In genomic region chr5:91419571-91420537, GRCh38 we compare ENCODE assay signal across 8 cellular contexts. TPM values are rescaled to one million over a fixed set of nuclear protein-coding genes. Genes with fewer than 3 reads are reported as not detected.
DNase-seq lines count a peak whose midpoint lies in the region; ATAC-seq and TF ChIP-seq lines count a peak whose summit lies in the region.

No MANE protein-coding gene starts in this region.

- DNase-seq in ELR (ENCODE audit: low read depth) = peak; percentile 75
- DNase-seq in NCI-H748 treated with DMSO at 0.1 percent for 48 hours (lab: John Stamatoyannopoulos, UW) = peak; percentile 32
- peak; percentile 50 to 65 for DNase-seq in activated CD4-positive, alpha-beta T cell treated with anti-CD3 and anti-CD28 coated beads, Interleukin-2, amount 50 U/mL, for 24 hours (ENCODE audit: low read depth in 1 of 2, low spot score in 1 of 2)
- peak in 9 of 10 donors; percentile 22 to 62 (median 54) for DNase-seq in dorsolateral prefrontal cortex
- DNase-seq in midbrain (lab: John Stamatoyannopoulos, UW) = peak; percentile 77
- DNase-seq in stimulated activated CD8-positive, alpha-beta memory T cell treated with anti-CD3 and anti-CD28 coated beads, Interleukin-4, amount 100 ng/mL, for 24 hours (ENCODE audit: low read depth) = peak; percentile 51

- H3K4me3 ChIP-seq in dorsolateral prefrontal cortex = no peak overlapping the region

- peak; percentile 51 for ATAC-seq in HG02870 (IDR thresholded peaks at IDR 0.05; ENCODE audit: unreplicated experiment)
- no peak for ATAC-seq in stimulated activated memory B cell treated with anti-CD40 and anti-IgM and Interleukin-4, amounts not matched to agents 10 μg/mL and 1 μg/mL and 100 μg/mL, for 72 hours

- no peaks in the 10 kb centered on the region for H3K27me3 Mint-ChIP-seq in stimulated activated memory B cell treated with anti-CD40 and anti-IgM and Interleukin-4, amounts not matched to agents 10 μg/mL and 1 μg/mL and 100 μg/mL, for 72 hours

- no peaks in the 10 kb centered on the region for H3K9me3 Mint-ChIP-seq in stimulated activated memory B cell treated with anti-CD40 and anti-IgM and Interleukin-4, amounts not matched to agents 10 μg/mL and 1 μg/mL and 100 μg/mL, for 72 hours

- no peaks in the 10 kb centered on the region for H3K36me3 Mint-ChIP-seq in stimulated activated memory B cell treated with anti-CD40 and anti-IgM and Interleukin-4, amounts not matched to agents 10 μg/mL and 1 μg/mL and 100 μg/mL, for 72 hours

- H3K4me1 Mint-ChIP-seq in stimulated activated memory B cell treated with anti-CD40 and anti-IgM and Interleukin-4, amounts not matched to agents 10 μg/mL and 1 μg/mL and 100 μg/mL, for 72 hours = no peaks in the 10 kb centered on the region

- intact Hi-C loops in dorsolateral prefrontal cortex (cut with DNase I) = loop anchor here (5.0 kb wide), 2 partner anchors 488 to 553 kb away; no protein-coding TSS in a partner anchor

- H3K4me3 Mint-ChIP-seq in stimulated activated memory B cell treated with anti-CD40 and anti-IgM and Interleukin-4, amounts not matched to agents 10 μg/mL and 1 μg/mL and 100 μg/mL, for 72 hours = no peak overlapping the region

- H3K27ac Mint-ChIP-seq in stimulated activated memory B cell treated with anti-CD40 and anti-IgM and Interleukin-4, amounts not matched to agents 10 μg/mL and 1 μg/mL and 100 μg/mL, for 72 hours = no peak overlapping the region

- H3K27me3 ChIP-seq in dorsolateral prefrontal cortex = no peaks in the 10 kb centered on the region

- TF ChIP-seq CTCF in dorsolateral prefrontal cortex (IDR thresholded peaks at IDR 0.05 in 54 of 56, conservative IDR thresholded peaks at IDR 0.05 in 2 of 56; ENCODE audit: low read depth in 1 of 56, partially characterized antibody in 56 of 56) = peak; percentile 75 to 99 (median 89)

- H3K27ac ChIP-seq in dorsolateral prefrontal cortex = no peak overlapping the region

RNA-seq across cellular contexts. Expression of gene ARRDC3, which starts 36.7 kb away (rescaled TPM):
- 100 to 1,000 TPM in 6 of 120 experiments, 10 to 100 TPM in 114; 19.2 to 154 (median 46.7) TPM for total RNA-seq in dorsolateral prefrontal cortex
